ENCODE assay signal across 1 cellular context in genomic region chr18:26535630-26536029, GRCh38.
TF ChIP-seq lines count a peak whose summit lies in the region.

No MANE protein-coding gene starts in this region.

TF ChIP-seq in HCT116, 20 proteins besides CTCF, POLR2A, EP300 and RAD21 (continued from another document):
- TF ChIP-seq ATF3 (IDR thresholded peaks at IDR 0.05) (no peak), SIN3A (IDR thresholded peaks at IDR 0.05; ENCODE audit: low read depth) (no peak), EGR1 (IDR thresholded peaks at IDR 0.05; ENCODE audit: low read depth) (no peak), ZBTB33 (IDR thresholded peaks at IDR 0.05; ENCODE audit: extremely low read depth, insufficient replicate concordance, low read length) (no peak), REST (IDR thresholded peaks at IDR 0.05; ENCODE audit: low read depth) (no peak), FOSL1 (IDR thresholded peaks at IDR 0.05; ENCODE audit: low read depth) (no peak), CEBPB (IDR thresholded peaks at IDR 0.05; ENCODE audit: low read depth) (no peak), ZNF274 (IDR thresholded peaks at IDR 0.05; ENCODE audit: low read depth, low read length) (no peak)
